29 cellular contexts compared by ENCODE assay signal in genomic region chr3:196197524-196197923, GRCh38. TPM values are rescaled to one million over a fixed set of nuclear protein-coding genes. Genes with fewer than 3 reads are reported as not detected.
"Had no signal": no experiment of that assay in that cellular context is flagged by ENCODE, and none has a peak within 500 bp of the region (broad histone marks: within the 10 kb centered on the region; RNA-seq: fewer than 3 reads in every experiment).

No MANE protein-coding gene starts in this region.

- ATAC-seq: activated CD8-positive, alpha-beta T cell treated with anti-CD3 and anti-CD28 coated beads for 36 hours had no signal

- H3K4me1 ChIP-seq: SJSA1 had no signal

- H3K27me3 ChIP-seq: brain microvascular endothelial cell, cardiac muscle cell, MG63, SJSA1 had no signal

- H3K9me3 Mint-ChIP-seq: activated CD8-positive, alpha-beta T cell treated with anti-CD3 and anti-CD28 coated beads for 36 hours; activated naive CD4-positive, alpha-beta T cell treated with anti-CD3 and anti-CD28 coated beads, Interleukin-2, amount 10 ng/mL, durations not matched to agents 7 days and 5 days; activated naive CD8-positive, alpha-beta T cell treated with anti-CD3 and anti-CD28 coated beads for 36 hours; activated T-cell treated with anti-CD3 and anti-CD28 coated beads, Interleukin-2, amount 50 U/mL, for 72 hours; activated T-helper 2 cell treated with anti-CD3 and anti-CD28 coated beads, Interferon-gamma antibody, Interleukin-2, Interleukin-4, amounts not matched to agents 10 μg/mL and 5 μg/mL and 100 μg/mL, durations not matched to agents 14 hours and 24 hours and 36 hours had no signal

- H3K9me3 ChIP-seq: MG63, SJSA1 had no signal

- H3K27ac Mint-ChIP-seq: activated CD8-positive, alpha-beta T cell treated with anti-CD3 and anti-CD28 coated beads for 36 hours; activated naive CD4-positive, alpha-beta T cell treated with anti-CD3 and anti-CD28 coated beads, Interleukin-2, amount 10 ng/mL, durations not matched to agents 7 days and 5 days; activated naive CD8-positive, alpha-beta T cell treated with anti-CD3 and anti-CD28 coated beads for 36 hours; activated T-cell treated with anti-CD3 and anti-CD28 coated beads, Interleukin-2, amount 50 U/mL, for 72 hours; activated T-helper 2 cell treated with anti-CD3 and anti-CD28 coated beads, Interferon-gamma antibody, Interleukin-2, Interleukin-4, amounts not matched to agents 10 μg/mL and 5 μg/mL and 100 μg/mL, durations not matched to agents 14 hours and 24 hours and 36 hours had no signal

- H3K27me3 Mint-ChIP-seq: activated CD8-positive, alpha-beta T cell treated with anti-CD3 and anti-CD28 coated beads for 36 hours; activated naive CD8-positive, alpha-beta T cell treated with anti-CD3 and anti-CD28 coated beads for 36 hours had no signal

- H3K4me3 ChIP-seq: cardiac muscle cell, MG63, SJSA1 had no signal

- H3K36me3 Mint-ChIP-seq: activated naive CD4-positive, alpha-beta T cell treated with anti-CD3 and anti-CD28 coated beads, Interleukin-2, amount 10 ng/mL, durations not matched to agents 7 days and 5 days; activated naive CD8-positive, alpha-beta T cell treated with anti-CD3 and anti-CD28 coated beads for 36 hours had no signal

- FAIRE-seq: RCC 7860 had no signal

- H3K36me3 ChIP-seq: brain microvascular endothelial cell, cardiac muscle cell, MG63, SJSA1 had no signal

- DNase-seq: activated CD4-positive, alpha-beta T cell treated with anti-CD3 and anti-CD28 coated beads for 4 hours; activated CD8-positive, alpha-beta memory T cell treated with anti-CD3 and anti-CD28 coated beads, Interleukin-2, amount 50 U/mL, for 4 hours; activated CD8-positive, alpha-beta T cell treated with anti-CD3 and anti-CD28 coated beads for 36 hours; activated gamma-delta T cell treated with Interleukin-2 at 50 U/mL for 16 hours; activated naive CD4-positive, alpha-beta T cell treated with anti-CD3 and anti-CD28 coated beads, Interleukin-2, amount 10 ng/mL, durations not matched to agents 7 days and 5 days; activated naive CD8-positive, alpha-beta T cell treated with anti-CD3 and anti-CD28 coated beads for 36 hours; activated T-cell treated with anti-CD3 and anti-CD28 coated beads, Interleukin-2, amount 50 U/mL, for 72 hours; brain microvascular endothelial cell; MG63; MV-4-11; NCI-H1092 treated with DMSO at 0.1 percent for 48 hours; NCI-H1417 treated with DMSO at 0.1 percent for 48 hours; NCI-H1694; NCI-H2029; NCI-H2107; NCI-H2171 treated with DMSO at 0.1 percent for 48 hours; NCI-H226; NCI-H526; NCI-H82; PC-3; SHP77; T-helper 1 cell had no signal

- H3K4me3 Mint-ChIP-seq: activated CD8-positive, alpha-beta T cell treated with anti-CD3 and anti-CD28 coated beads for 36 hours; activated naive CD4-positive, alpha-beta T cell treated with anti-CD3 and anti-CD28 coated beads, Interleukin-2, amount 10 ng/mL, durations not matched to agents 7 days and 5 days; activated naive CD8-positive, alpha-beta T cell treated with anti-CD3 and anti-CD28 coated beads for 36 hours; activated T-cell treated with anti-CD3 and anti-CD28 coated beads, Interleukin-2, amount 50 U/mL, for 72 hours had no signal

- H3K27ac ChIP-seq: brain microvascular endothelial cell, cardiac muscle cell, SJSA1, VCaP had no signal

RNA-seq across cellular contexts. Expression of gene ZDHHC19, which starts 13.7 kb away (rescaled TPM):
- total RNA-seq: activated CD8-positive, alpha-beta T cell treated with anti-CD3 and anti-CD28 coated beads for 36 hours; activated naive CD8-positive, alpha-beta T cell treated with anti-CD3 and anti-CD28 coated beads for 36 hours; activated T-cell treated with anti-CD3 and anti-CD28 coated beads, Interleukin-2, amount 50 U/mL, for 72 hours; activated T-helper 2 cell treated with anti-CD3 and anti-CD28 coated beads, Interferon-gamma antibody, Interleukin-2, Interleukin-4, amounts not matched to agents 10 μg/mL and 5 μg/mL and 100 μg/mL, durations not matched to agents 14 hours and 24 hours and 36 hours; NCI-H460; PC-3; SJSA1; T-helper 2 cell treated with Interferon-gamma antibody and Interleukin-4, amounts not matched to agents 100 ng/mL and 5 ng/mL, for 36 hours had no signal

RNA-seq across cellular contexts. Expression of gene SLC51A, which starts 18.8 kb away (rescaled TPM):
- total RNA-seq: activated CD8-positive, alpha-beta T cell treated with anti-CD3 and anti-CD28 coated beads for 36 hours; activated naive CD8-positive, alpha-beta T cell treated with anti-CD3 and anti-CD28 coated beads for 36 hours; activated T-cell treated with anti-CD3 and anti-CD28 coated beads, Interleukin-2, amount 50 U/mL, for 72 hours; activated T-helper 2 cell treated with anti-CD3 and anti-CD28 coated beads, Interferon-gamma antibody, Interleukin-2, Interleukin-4, amounts not matched to agents 10 μg/mL and 5 μg/mL and 100 μg/mL, durations not matched to agents 14 hours and 24 hours and 36 hours; cardiac muscle cell; NCI-H460; SJSA1; T-helper 2 cell treated with Interferon-gamma antibody and Interleukin-4, amounts not matched to agents 100 ng/mL and 5 ng/mL, for 36 hours had no signal
